23 cellular contexts compared by ENCODE assay signal in genomic region chr1:78856096-78856495, GRCh38.
"Had no signal": no experiment of that assay in that cellular context is flagged by ENCODE, and none has a peak within 500 bp of the region (broad histone marks: within the 10 kb centered on the region; RNA-seq: fewer than 3 reads in every experiment).

No MANE protein-coding gene starts in this region.

- H3K27ac ChIP-seq: colonic mucosa, dorsolateral prefrontal cortex, epithelial cell of prostate, esophagus squamous epithelium, gastrocnemius medialis, heart right ventricle, left lung, lower lobe of right lung had no signal

- ATAC-seq: esophagus mucosa; gastrocnemius medialis; heart right ventricle; left cardiac atrium; left lung; left ventricle myocardium superior; lower lobe of right lung; naive thymus-derived CD4-positive, alpha-beta T cell; natural killer cell had no signal

- H3K4me1 ChIP-seq: colonic mucosa, esophagus squamous epithelium, gastrocnemius medialis, heart right ventricle, left lung, lower lobe of right lung had no signal

- H3K27me3 ChIP-seq: colonic mucosa, dorsolateral prefrontal cortex, esophagus squamous epithelium, gastrocnemius medialis, heart right ventricle, left lung had no signal

- H3K36me3 ChIP-seq: colonic mucosa, esophagus squamous epithelium, gastrocnemius medialis, heart right ventricle, left lung, lower lobe of right lung had no signal

- H3K9me3 ChIP-seq: colonic mucosa, esophagus squamous epithelium, gastrocnemius medialis, left lung, lower lobe of right lung had no signal

- H3K4me3 ChIP-seq: colonic mucosa, dorsolateral prefrontal cortex, esophagus squamous epithelium, gastrocnemius medialis, heart right ventricle, left lung, lower lobe of right lung had no signal

- DNase-seq: colonic mucosa; cortex of kidney; dorsolateral prefrontal cortex; effector CD4-positive, alpha-beta T cell; effector memory CD4-positive, alpha-beta T cell; erythroblast; esophagus squamous epithelium; foreskin fibroblast; foreskin melanocyte; gastrocnemius medialis; glutamatergic neuron; head of caudate nucleus; heart right ventricle; hippocampal formation; left cardiac atrium; left lung; left ventricle myocardium superior; lower lobe of right lung; mesenchymal stem cell; naive thymus-derived CD4-positive, alpha-beta T cell; natural killer cell had no signal
